8 cellular contexts compared by ENCODE assay signal in genomic region chr18:76445275-76445674, GRCh38. TPM values are rescaled to one million over a fixed set of nuclear protein-coding genes. Genes with fewer than 3 reads are reported as not detected.
A peak's percentile ranks its signal among the peaks of the same experiment; 100 is the strongest.
DNase-seq lines count a peak whose midpoint lies in the region; ATAC-seq and TF ChIP-seq lines count a peak whose summit lies in the region.

No MANE protein-coding gene starts in this region.

- CTCF ChIA-PET in CD4-positive, alpha-beta memory T cell (lab: Charles Lee; ENCODE audit: partially characterized antibody): no interaction called here
- CTCF ChIA-PET in HEK293T (lab: Yijun Ruan, JAX): no interaction called here

- H3K9me3 ChIP-seq in T-helper 17 cell (ENCODE audit: control insufficient read depth, low read length, poor library complexity, severe bottlenecking): no peaks in the 10 kb centered on the region
- H3K9me3 ChIP-seq in CD4-positive, alpha-beta memory T cell (ENCODE audit: control insufficient read depth in 1 of 2, low read length in 2 of 2): no peaks in the 10 kb centered on the region

- H3K4me1 Mint-ChIP-seq in T-helper 17 cell: peaks cover 38% of the 10 kb centered on the region
- H3K4me1 Mint-ChIP-seq in CD4-positive, alpha-beta memory T cell: peaks cover 0 to 17% (median 8%) of the 10 kb centered on the region in 4 donors

- H3K27me3 Mint-ChIP-seq in T-helper 17 cell: no peaks in the 10 kb centered on the region
- H3K27me3 Mint-ChIP-seq in CD4-positive, alpha-beta memory T cell: peaks cover 14% of the 10 kb centered on the region in 2 donors

- H3K4me3 ChIP-seq in skeletal muscle cell (ENCODE audit: low read depth, low read length): no peak overlapping the region
- no peak overlapping the region for H3K4me3 ChIP-seq in CD4-positive, alpha-beta memory T cell (ENCODE audit: low read length in 2 of 2)

- intact Hi-C loops in CD4-positive, alpha-beta memory T cell (cut with micrococcal nuclease): no loop called here

- POLR2A ChIA-PET in CD4-positive, alpha-beta memory T cell (lab: Charles Lee; ENCODE audit: partially characterized antibody): no interaction called here
- POLR2A ChIA-PET in HEK293T (lab: Yijun Ruan, JAX): no interaction called here

- H3K9me3 Mint-ChIP-seq in CD4-positive, alpha-beta memory T cell: no peaks in the 10 kb centered on the region

- DNase-seq in EH (ENCODE audit: low read depth): peak; percentile 93
- DNase-seq in T-helper 17 cell: no peak
- DNase-seq in foreskin keratinocyte: peak; percentile 32 to 61
- peak; percentile 62 for DNase-seq in skeletal muscle cell (ENCODE audit: low read depth)
- DNase-seq in CD4-positive, alpha-beta memory T cell: no peak
- no peak for DNase-seq in DMS53 treated with DMSO at 0.1 percent for 48 hours (lab: John Stamatoyannopoulos, UW; ENCODE audit: unreplicated experiment)
- DNase-seq in HEK293T (ENCODE audit: extremely low spot score): no peak

- H3K27ac Mint-ChIP-seq in T-helper 17 cell: peak overlapping the region; percentile 29
- no peak overlapping the region for H3K27ac Mint-ChIP-seq in CD4-positive, alpha-beta memory T cell

- H3K36me3 ChIP-seq in CD4-positive, alpha-beta memory T cell (ENCODE audit: insufficient read depth, low read length): no peaks in the 10 kb centered on the region

- H3K4me1 ChIP-seq in foreskin keratinocyte: peaks cover 7% of the 10 kb centered on the region
- H3K4me1 ChIP-seq in CD4-positive, alpha-beta memory T cell (ENCODE audit: insufficient read depth, low read length): no peaks in the 10 kb centered on the region

- no peak overlapping the region for H3K27ac ChIP-seq in foreskin keratinocyte
- H3K27ac ChIP-seq in CD4-positive, alpha-beta memory T cell (ENCODE audit: low read depth, low read length): no peak overlapping the region

- TF ChIP-seq CTCF in foreskin keratinocyte (conservative IDR thresholded peaks at IDR 0.05): no peak

- H3K36me3 Mint-ChIP-seq in T-helper 17 cell (ENCODE audit: low read depth): peaks cover 2% of the 10 kb centered on the region
- H3K36me3 Mint-ChIP-seq in CD4-positive, alpha-beta memory T cell: peaks cover 0 to 2% of the 10 kb centered on the region in 2 donors

- ATAC-seq in T-helper 17 cell: no peak
- ATAC-seq in foreskin keratinocyte: peak; percentile 67
- no peak for ATAC-seq in GM21390 (IDR thresholded peaks at IDR 0.05; ENCODE audit: unreplicated experiment)

- H3K4me3 Mint-ChIP-seq in T-helper 17 cell: no peak overlapping the region
- no peak overlapping the region for H3K4me3 Mint-ChIP-seq in CD4-positive, alpha-beta memory T cell

- no peaks in the 10 kb centered on the region for H3K27me3 ChIP-seq in foreskin keratinocyte
- H3K27me3 ChIP-seq in CD4-positive, alpha-beta memory T cell (ENCODE audit: insufficient read depth, low read length): no peaks in the 10 kb centered on the region

TF ChIP-seq in HEK293T, 16 proteins besides CTCF, POLR2A, EP300 and RAD21:
- TF ChIP-seq LEF1 (IDR thresholded peaks at IDR 0.05; ENCODE audit: borderline replicate concordance): no peak

RNA-seq across cellular contexts. Expression of gene ZNF516, which starts 49.8 kb away (rescaled TPM):
- total RNA-seq in T-helper 17 cell (10 to 100 TPM; 16.5 to 29.6 TPM), foreskin keratinocyte (11.7 and 14.6 TPM in 2 replicates)
- polyA plus RNA-seq in foreskin keratinocyte: 5.9 and 8.2 TPM in 2 replicates
- 1 to 10 TPM; 7.7 to 9.9 TPM for total RNA-seq in CD4-positive, alpha-beta memory T cell
- 1 to 10 TPM in 1 of 2 donors, under 1 TPM in 1; 0.25 to 2.2 TPM for polyA plus RNA-seq in CD4-positive, alpha-beta memory T cell

Comparison
In these comparisons a context has a peak if more than half of its experiments do, and no peak if none do; other contexts are left out.
1. DNase-seq: peak in EH (single experiment), foreskin keratinocyte (2 of 2) and skeletal muscle cell (single experiment); none in T-helper 17 cell (0 of 3), CD4-positive, alpha-beta memory T cell (0 of 5), DMS53 treated with DMSO at 0.1 percent for 48 hours (single experiment) and HEK293T (single experiment).